ENCODE assay signal across 30 cellular contexts in genomic region chr2:169761970-169762292, GRCh38. TPM values are rescaled to one million over a fixed set of nuclear protein-coding genes. Genes with fewer than 3 reads are reported as not detected.
DNase-seq lines count a peak whose midpoint lies in the region; ATAC-seq and TF ChIP-seq lines count a peak whose summit lies in the region.
"Had no signal": no experiment of that assay in that cellular context is flagged by ENCODE, and none has a peak within 500 bp of the region (broad histone marks: within the 10 kb centered on the region; RNA-seq: fewer than 3 reads in every experiment).

No MANE protein-coding gene starts in this region.

- peak overlapping the region; percentile 26 for H3K27ac Mint-ChIP-seq in activated naive CD8-positive, alpha-beta T cell treated with anti-CD3 and anti-CD28 coated beads, Interleukin-2, amount 10 ng/mL, durations not matched to agents 7 days and 5 days
- H3K27ac Mint-ChIP-seq in activated naive CD8-positive, alpha-beta T cell treated with anti-CD3 and anti-CD28 coated beads for 36 hours, result no peak overlapping the region

- no peaks in the 10 kb centered on the region for H3K9me2 ChIP-seq in PC-3 (replicated peaks; ENCODE audit: low read length)

- H3K4me1 Mint-ChIP-seq in activated naive CD8-positive, alpha-beta T cell treated with anti-CD3 and anti-CD28 coated beads, Interleukin-2, amount 10 ng/mL, durations not matched to agents 7 days and 5 days, result peaks cover 19% of the 10 kb centered on the region
- peaks cover 8% of the 10 kb centered on the region for H3K4me1 Mint-ChIP-seq in activated naive CD8-positive, alpha-beta T cell treated with anti-CD3 and anti-CD28 coated beads for 36 hours

- H3F3A ChIP-seq in PC-3 (ENCODE audit: low read length, unreplicated experiment), result no peaks in the 10 kb centered on the region

- TF ChIP-seq CTCF in PC-3 (conservative IDR thresholded peaks at IDR 0.05; ENCODE audit: low read depth, low read length) (no peak), esophagus squamous epithelium (IDR thresholded peaks at IDR 0.05) (no peak)

- H3K79me2 ChIP-seq in PC-3 (ENCODE audit: low read length), result no peaks in the 10 kb centered on the region
- H3K79me2 ChIP-seq: parathyroid adenoma had no signal

- CTCF ChIA-PET in PC-3 (lab: Charles Lee), result no interaction called here

- H3K27me3 ChIP-seq in PC-3 (ENCODE audit: low read length) (no peaks in the 10 kb centered on the region), esophagus squamous epithelium (no peaks in the 10 kb centered on the region)
- H3K27me3 ChIP-seq: adrenal gland, body of pancreas, SJCRH30, stomach had no signal

- 77 to 78% methylated on average over 6 of the region's 6 CpGs for WGBS in esophagus squamous epithelium, 2 donors

- H3K4me3 Mint-ChIP-seq in activated naive CD8-positive, alpha-beta T cell treated with anti-CD3 and anti-CD28 coated beads, Interleukin-2, amount 10 ng/mL, durations not matched to agents 7 days and 5 days, result peak overlapping the region; percentile 48
- no peak overlapping the region for H3K4me3 Mint-ChIP-seq in activated naive CD8-positive, alpha-beta T cell treated with anti-CD3 and anti-CD28 coated beads for 36 hours
- H3K4me3 Mint-ChIP-seq: activated T-cell treated with anti-CD3 and anti-CD28 coated beads, Interleukin-2, amount 50 U/mL, for 4 hours had no signal

- DNase-seq in activated naive CD8-positive, alpha-beta T cell treated with anti-CD3 and anti-CD28 coated beads, Interleukin-2, amount 10 ng/mL, durations not matched to agents 7 days and 5 days, result no peak
- no peak for DNase-seq in activated naive CD8-positive, alpha-beta T cell treated with anti-CD3 and anti-CD28 coated beads for 36 hours
- DNase-seq in PC-3 (peak; percentile 17), left colon (no peak), esophagus squamous epithelium (lab: John Stamatoyannopoulos, UW) (no peak), CD1c-positive myeloid dendritic cell (ENCODE audit: extremely low spot score) (no peak), HuH-7 (ENCODE audit: low spot score) (no peak)
- DNase-seq in stimulated activated naive CD8-positive, alpha-beta T cell treated with anti-CD3 and anti-CD28 coated beads, Interleukin-15, Interleukin-2, amounts not matched to agents 100 U/mL and 50 U/mL, for 24 hours, result no peak
- DNase-seq: activated CD4-positive, alpha-beta T cell treated with anti-CD3 and anti-CD28 coated beads for 4 hours; activated gamma-delta T cell; activated T-cell treated with anti-CD3 and anti-CD28 coated beads, Interleukin-2, amount 50 U/mL, for 4 hours; adrenal gland; body of pancreas; GM23248; kidney glomerular epithelial cell; NCI-H1048; NCI-H2107; NCI-H446; NCI-H774; right cardiac atrium; RPMI8226; SJCRH30; stimulated activated CD4-positive, alpha-beta T cell treated with anti-CD3 and anti-CD28 coated beads, Interleukin-1b, Interleukin-23, amount 100 ng/mL, for 48 hours; stimulated activated CD8-positive, alpha-beta memory T cell treated with anti-CD3 and anti-CD28 coated beads, Interleukin-4, amount 100 ng/mL, for 48 hours; stomach; SW 1271; WERI-Rb-1 had no signal

- H3K9me3 Mint-ChIP-seq in activated naive CD8-positive, alpha-beta T cell treated with anti-CD3 and anti-CD28 coated beads, Interleukin-2, amount 10 ng/mL, durations not matched to agents 7 days and 5 days, result no peaks in the 10 kb centered on the region
- H3K9me3 Mint-ChIP-seq in activated naive CD8-positive, alpha-beta T cell treated with anti-CD3 and anti-CD28 coated beads for 36 hours, result no peaks in the 10 kb centered on the region
- H3K9me3 Mint-ChIP-seq: activated T-cell treated with anti-CD3 and anti-CD28 coated beads, Interleukin-2, amount 50 U/mL, for 4 hours had no signal

- no TSS peak for BruUV-seq in PC-3 (replicated peaks; lab: Mats Ljungman, UMichigan)

- intact Hi-C loops in PC-3 (cut with micrococcal nuclease) (no loop called here), left colon (cut with DNase I, micrococcal nuclease) (no loop called here), esophagus squamous epithelium (cut with DNase I) (no loop called here)

- peaks cover 10% of the 10 kb centered on the region for H3K4me1 ChIP-seq in PC-3 (ENCODE audit: insufficient read depth, low read length)
- H3K4me1 ChIP-seq in esophagus squamous epithelium, result peaks cover 0 to 3% (median 1%) of the 10 kb centered on the region in 3 donors
- H3K4me1 ChIP-seq: adrenal gland, body of pancreas, parathyroid adenoma had no signal

- no peak for TF ChIP-seq POLR2A in esophagus squamous epithelium (IDR thresholded peaks at IDR 0.05)

- H3K36me3 ChIP-seq in PC-3 (ENCODE audit: low read depth, low read length), result no peaks in the 10 kb centered on the region
- H3K36me3 ChIP-seq in esophagus squamous epithelium, result no peaks in the 10 kb centered on the region
- H3K36me3 ChIP-seq: adrenal gland, SJCRH30, stomach had no signal

- no peak for ATAC-seq in activated naive CD8-positive, alpha-beta T cell treated with anti-CD3 and anti-CD28 coated beads, Interleukin-2, amount 10 ng/mL, durations not matched to agents 7 days and 5 days (ENCODE audit: low read depth)
- ATAC-seq in PC-3 (peak; percentile 37; the same call in 1 of the 2 replicates), left colon (peak; percentile 68)
- peak; percentile 43 for ATAC-seq in stimulated activated naive CD8-positive, alpha-beta T cell treated with anti-CD3 and anti-CD28 coated beads, Interleukin-15, Interleukin-2, amounts not matched to agents 100 U/mL and 50 U/mL, for 24 hours
- ATAC-seq: activated T-cell treated with anti-CD3 and anti-CD28 coated beads, Interleukin-2, amount 50 U/mL, for 4 hours; K562; right cardiac atrium had no signal

- H3K27me3 Mint-ChIP-seq in activated naive CD8-positive, alpha-beta T cell treated with anti-CD3 and anti-CD28 coated beads, Interleukin-2, amount 10 ng/mL, durations not matched to agents 7 days and 5 days, result no peaks in the 10 kb centered on the region
- peaks cover 3% of the 10 kb centered on the region for H3K27me3 Mint-ChIP-seq in activated naive CD8-positive, alpha-beta T cell treated with anti-CD3 and anti-CD28 coated beads for 36 hours

- no peak overlapping the region for H3K4me2 ChIP-seq in PC-3 (ENCODE audit: low read length)

- no peaks in the 10 kb centered on the region for H4K20me1 ChIP-seq in PC-3 (ENCODE audit: low read length)

- POLR2A ChIA-PET in activated naive CD8-positive, alpha-beta T cell treated with anti-CD3 and anti-CD28 coated beads, Interleukin-2, amount 10 ng/mL, durations not matched to agents 7 days and 5 days (lab: Charles Lee), result no interaction called here
- POLR2A ChIA-PET in PC-3 (lab: Charles Lee; ENCODE audit: unreplicated experiment), result no interaction called here

- H3K36me3 Mint-ChIP-seq in activated naive CD8-positive, alpha-beta T cell treated with anti-CD3 and anti-CD28 coated beads, Interleukin-2, amount 10 ng/mL, durations not matched to agents 7 days and 5 days, result peaks cover 4% of the 10 kb centered on the region
- H3K36me3 Mint-ChIP-seq in activated naive CD8-positive, alpha-beta T cell treated with anti-CD3 and anti-CD28 coated beads for 36 hours, result peaks cover 3% of the 10 kb centered on the region

- H3K27ac ChIP-seq in PC-3 (ENCODE audit: low read length) (no peak overlapping the region), esophagus squamous epithelium (no peak overlapping the region)
- H3K27ac ChIP-seq: adrenal gland, body of pancreas, GM23248, parathyroid adenoma, SJCRH30, WERI-Rb-1 had no signal

- no peak overlapping the region for H3K4me3 ChIP-seq in PC-3 (ENCODE audit: low read length)
- H3K4me3 ChIP-seq in esophagus squamous epithelium, result no peak overlapping the region
- H3K4me3 ChIP-seq: adrenal gland, body of pancreas, GM23248, K562, lung, SJCRH30, stomach had no signal

- H2AFZ ChIP-seq in PC-3 (ENCODE audit: low read length), result no peak overlapping the region
- H2AFZ ChIP-seq: GM23248, parathyroid adenoma had no signal

- H3K9ac ChIP-seq in PC-3 (ENCODE audit: low read length), result no peak overlapping the region
- H3K9ac ChIP-seq: GM23248, parathyroid adenoma had no signal

- H3K9me3 ChIP-seq in PC-3 (ENCODE audit: low read length) (no peaks in the 10 kb centered on the region), esophagus squamous epithelium (no peaks in the 10 kb centered on the region)
- H3K9me3 ChIP-seq: adrenal gland, body of pancreas, SJCRH30, stomach had no signal

RNA-seq across cellular contexts. Expression of gene KLHL23, which starts 28.3 kb away (rescaled TPM):
- total RNA-seq in activated naive CD8-positive, alpha-beta T cell treated with anti-CD3 and anti-CD28 coated beads, Interleukin-2, amount 10 ng/mL, durations not matched to agents 7 days and 5 days, result 1 to 10 TPM; 7.6 to 7.8 TPM
- total RNA-seq in activated naive CD8-positive, alpha-beta T cell treated with anti-CD3 and anti-CD28 coated beads for 36 hours, result 10 to 100 TPM; 15.9 to 16.3 TPM
- total RNA-seq in PC-3 (2014; rRNA removed), result 13.6 and 15.3 TPM in 2 replicates
- 10 to 100 TPM in 1 of 2 donors, 1 to 10 TPM in 1; 9.7 to 12.9 TPM for total RNA-seq in left colon
- total RNA-seq in esophagus squamous epithelium, result 10 to 100 TPM in 1 of 4 donors, 1 to 10 TPM in 3; 1.3 to 11.3 (median 4.1) TPM

RNA-seq across cellular contexts. Expression of gene SSB, which starts 36.7 kb away (rescaled TPM):
- total RNA-seq in activated naive CD8-positive, alpha-beta T cell treated with anti-CD3 and anti-CD28 coated beads, Interleukin-2, amount 10 ng/mL, durations not matched to agents 7 days and 5 days, result 10 to 100 TPM; 83.4 to 84.6 TPM
- 100 to 1,000 TPM; 122 to 124 TPM for total RNA-seq in activated naive CD8-positive, alpha-beta T cell treated with anti-CD3 and anti-CD28 coated beads for 36 hours
- total RNA-seq in PC-3 (2014; rRNA removed) (108 and 109 TPM in 2 replicates), left colon (10 to 100 TPM; 40.5 to 43.7 TPM), esophagus squamous epithelium (10 to 100 TPM; 36.2 to 82.6 (median 50.6) TPM)
